2 cellular contexts compared by ENCODE assay signal in genomic region chr12:58541300-58541690, GRCh38.
TF ChIP-seq lines count a peak whose summit lies in the region.

No MANE protein-coding gene starts in this region.

TF ChIP-seq in SK-N-SH, 30 proteins besides CTCF, POLR2A, EP300 and RAD21 (continued from another document):
- no peak for TF ChIP-seq RFX5 (IDR thresholded peaks at IDR 0.05; ENCODE audit: low read length)
- no peak for TF ChIP-seq NFIC (IDR thresholded peaks at IDR 0.05; ENCODE audit: borderline replicate concordance)
- TF ChIP-seq YY1 (IDR thresholded peaks at IDR 0.05; ENCODE audit: low read depth): no peak
- TF ChIP-seq GABPA (IDR thresholded peaks at IDR 0.05; ENCODE audit: low read depth): no peak
- TF ChIP-seq FOXM1 (IDR thresholded peaks at IDR 0.05; ENCODE audit: low read depth): no peak
- no peak for TF ChIP-seq REST (IDR thresholded peaks at IDR 0.05; ENCODE audit: low read depth, low read length)
- no peak for TF ChIP-seq MAX (IDR thresholded peaks at IDR 0.05; ENCODE audit: low read depth)
- no peak for TF ChIP-seq USF2 (IDR thresholded peaks at IDR 0.05; ENCODE audit: borderline replicate concordance, low read depth, low read length)
- no peak for TF ChIP-seq FOXJ3 (CRISPR knock-in tag; IDR thresholded peaks at IDR 0.05)
- no peak for TF ChIP-seq TCF12 (IDR thresholded peaks at IDR 0.05)
- TF ChIP-seq USF1 (IDR thresholded peaks at IDR 0.05; ENCODE audit: borderline replicate concordance, low read depth): no peak
- no peak for TF ChIP-seq RCOR1 (IDR thresholded peaks at IDR 0.05; ENCODE audit: low read length)
- no peak for TF ChIP-seq POLR2AphosphoS5 (IDR thresholded peaks at IDR 0.05; ENCODE audit: low read depth, low read length)

TF ChIP-seq in SK-N-SH treated with all-trans-retinoic acid at 6 μM for 48 hours, 23 proteins besides CTCF, POLR2A, EP300 and RAD21 (continued from another document):
- TF ChIP-seq POU6F1 (CRISPR knock-in tag; IDR thresholded peaks at IDR 0.05; ENCODE audit: borderline replicate concordance, low read depth): no peak
- no peak for TF ChIP-seq ZNF70 (CRISPR knock-in tag; IDR thresholded peaks at IDR 0.05)
- TF ChIP-seq CREB5 (CRISPR knock-in tag; IDR thresholded peaks at IDR 0.05; ENCODE audit: low read depth): no peak
- TF ChIP-seq PPARA (CRISPR knock-in tag; IDR thresholded peaks at IDR 0.05; ENCODE audit: borderline replicate concordance): no peak
- no peak for TF ChIP-seq ZFP30 (CRISPR knock-in tag; IDR thresholded peaks at IDR 0.05)
- TF ChIP-seq GLIS3 (CRISPR knock-in tag; IDR thresholded peaks at IDR 0.05): no peak
- no peak for TF ChIP-seq OSR1 (CRISPR knock-in tag; IDR thresholded peaks at IDR 0.05)
- no peak for TF ChIP-seq SNAI2 (CRISPR knock-in tag; IDR thresholded peaks at IDR 0.05)
- TF ChIP-seq RARB (CRISPR knock-in tag; IDR thresholded peaks at IDR 0.05): no peak
- TF ChIP-seq CSRNP3 (CRISPR knock-in tag; IDR thresholded peaks at IDR 0.05): no peak
- TF ChIP-seq ZNF565 (CRISPR knock-in tag; conservative IDR thresholded peaks at IDR 0.05; ENCODE audit: low read depth): no peak
- no peak for TF ChIP-seq BACH2 (CRISPR knock-in tag; IDR thresholded peaks at IDR 0.05; ENCODE audit: borderline replicate concordance)
- TF ChIP-seq ZFP3 (CRISPR knock-in tag; IDR thresholded peaks at IDR 0.05): no peak
- no peak for TF ChIP-seq TOX (CRISPR knock-in tag; IDR thresholded peaks at IDR 0.05; ENCODE audit: borderline replicate concordance)
- no peak for TF ChIP-seq ZNF8 (CRISPR knock-in tag; IDR thresholded peaks at IDR 0.05)
- no peak for TF ChIP-seq ARNTL (CRISPR knock-in tag; IDR thresholded peaks at IDR 0.05; ENCODE audit: borderline replicate concordance, low read depth)
- no peak for TF ChIP-seq ESRRG (CRISPR knock-in tag; IDR thresholded peaks at IDR 0.05)
